Comparison of ENCODE assay signal across 15 cellular contexts in the genomic region with DNA sequence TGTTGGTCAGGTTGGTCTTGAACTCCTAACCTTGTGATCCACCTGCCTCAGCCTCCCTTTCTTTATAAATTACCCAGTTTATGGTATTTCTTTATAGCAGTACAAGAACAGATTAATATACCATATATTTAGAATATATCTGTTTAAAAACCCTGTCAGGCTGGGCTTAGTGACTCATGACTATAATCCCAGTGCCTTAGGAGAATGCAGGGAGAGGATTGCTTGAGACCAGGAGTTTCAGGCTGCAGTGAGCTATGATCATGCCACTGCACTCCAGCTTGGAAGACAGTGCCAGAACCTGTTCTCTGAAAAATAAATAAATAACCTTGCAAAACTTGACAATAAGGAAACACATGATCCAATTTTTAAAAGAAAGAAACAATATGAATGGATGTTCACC. TPM values are rescaled to one million over a fixed set of nuclear protein-coding genes. Genes with fewer than 3 reads are reported as not detected.
DNase-seq lines count a peak whose midpoint lies in the region; ATAC-seq and TF ChIP-seq lines count a peak whose summit lies in the region.
"Had no signal": no experiment of that assay in that cellular context is flagged by ENCODE, and none has a peak within 500 bp of the region (broad histone marks: within the 10 kb centered on the region; RNA-seq: fewer than 3 reads in every experiment).

No MANE protein-coding gene starts in this region.

- H3K9me3 Mint-ChIP-seq in HFFc6: no peaks in the 10 kb centered on the region
- H3K9me3 Mint-ChIP-seq in dendritic cell treated with granulocyte-macrophage colony-stimulating factor and Interleukin-4, amounts not matched to agents 40 ng/mL and 50 ng/mL, for 4 days: no peaks in the 10 kb centered on the region
- peaks cover 3% of the 10 kb centered on the region for H3K9me3 Mint-ChIP-seq in activated CD8-positive, alpha-beta memory T cell treated with anti-CD3 and anti-CD28 coated beads, Interleukin-2, amount 10 ng/mL, durations not matched to agents 7 days and 5 days (ENCODE audit: low read depth)

- no peaks in the 10 kb centered on the region for H3K4me1 Mint-ChIP-seq in HFFc6 (ENCODE audit: low read depth)
- peaks cover 7% of the 10 kb centered on the region for H3K4me1 Mint-ChIP-seq in dendritic cell treated with granulocyte-macrophage colony-stimulating factor and Interleukin-4, amounts not matched to agents 40 ng/mL and 50 ng/mL, for 4 days (ENCODE audit: low read depth)
- H3K4me1 Mint-ChIP-seq in activated CD8-positive, alpha-beta memory T cell treated with anti-CD3 and anti-CD28 coated beads, Interleukin-2, amount 10 ng/mL, durations not matched to agents 7 days and 5 days: no peaks in the 10 kb centered on the region
- H3K4me1 Mint-ChIP-seq: B cell had no signal

- H3K27ac Mint-ChIP-seq in HFFc6: no peak overlapping the region
- peak overlapping the region; percentile 32 for H3K27ac Mint-ChIP-seq in dendritic cell treated with granulocyte-macrophage colony-stimulating factor and Interleukin-4, amounts not matched to agents 40 ng/mL and 50 ng/mL, for 4 days
- no peak overlapping the region for H3K27ac Mint-ChIP-seq in activated CD8-positive, alpha-beta memory T cell treated with anti-CD3 and anti-CD28 coated beads, Interleukin-2, amount 10 ng/mL, durations not matched to agents 7 days and 5 days
- H3K27ac Mint-ChIP-seq: B cell; CD4-positive, alpha-beta T cell had no signal

- ATAC-seq in RWPE2 (ENCODE audit: low read depth): 0 out of 3 replicates have a peak, but pooled peaks have one; percentile 19
- no peak for ATAC-seq in activated CD8-positive, alpha-beta memory T cell treated with anti-CD3 and anti-CD28 coated beads, Interleukin-2, amount 10 ng/mL, durations not matched to agents 7 days and 5 days

- no peaks in the 10 kb centered on the region for H3K36me3 ChIP-seq in RWPE2 (ENCODE audit: low read depth)

- TF ChIP-seq CTCF in HFFc6 (IDR thresholded peaks at IDR 0.05) (no peak), RWPE2 (IDR thresholded peaks at IDR 0.05; ENCODE audit: poor library complexity, severe bottlenecking) (no peak)

- no peak overlapping the region for H3K4me3 Mint-ChIP-seq in HFFc6
- H3K4me3 Mint-ChIP-seq in dendritic cell treated with granulocyte-macrophage colony-stimulating factor and Interleukin-4, amounts not matched to agents 40 ng/mL and 50 ng/mL, for 4 days: no peak overlapping the region
- no peak overlapping the region for H3K4me3 Mint-ChIP-seq in activated CD8-positive, alpha-beta memory T cell treated with anti-CD3 and anti-CD28 coated beads, Interleukin-2, amount 10 ng/mL, durations not matched to agents 7 days and 5 days
- H3K4me3 Mint-ChIP-seq: B cell; CD4-positive, alpha-beta T cell had no signal

- no peaks in the 10 kb centered on the region for H3K9me3 ChIP-seq in RWPE2 (ENCODE audit: severe bottlenecking)

- H3K36me3 Mint-ChIP-seq in HFFc6 (ENCODE audit: low read depth): no peaks in the 10 kb centered on the region
- no peaks in the 10 kb centered on the region for H3K36me3 Mint-ChIP-seq in dendritic cell treated with granulocyte-macrophage colony-stimulating factor and Interleukin-4, amounts not matched to agents 40 ng/mL and 50 ng/mL, for 4 days (ENCODE audit: low read depth)
- H3K36me3 Mint-ChIP-seq in activated CD8-positive, alpha-beta memory T cell treated with anti-CD3 and anti-CD28 coated beads, Interleukin-2, amount 10 ng/mL, durations not matched to agents 7 days and 5 days: peaks cover 2% of the 10 kb centered on the region

- H3K27me3 Mint-ChIP-seq in HFFc6 (ENCODE audit: insufficient read depth): peaks cover 15% of the 10 kb centered on the region
- H3K27me3 Mint-ChIP-seq in dendritic cell treated with granulocyte-macrophage colony-stimulating factor and Interleukin-4, amounts not matched to agents 40 ng/mL and 50 ng/mL, for 4 days: no peaks in the 10 kb centered on the region
- H3K27me3 Mint-ChIP-seq in activated CD8-positive, alpha-beta memory T cell treated with anti-CD3 and anti-CD28 coated beads, Interleukin-2, amount 10 ng/mL, durations not matched to agents 7 days and 5 days: peaks cover 13% of the 10 kb centered on the region

- H3K27me3 ChIP-seq in RWPE2 (ENCODE audit: insufficient read depth, poor library complexity, severe bottlenecking): no peaks in the 10 kb centered on the region

- intact Hi-C loops in dendritic cell treated with granulocyte-macrophage colony-stimulating factor and Interleukin-4, amounts not matched to agents 40 ng/mL and 50 ng/mL, for 4 days (cut with micrococcal nuclease): no loop called here

- CTCF ChIA-PET in activated CD8-positive, alpha-beta memory T cell treated with anti-CD3 and anti-CD28 coated beads, Interleukin-2, amount 10 ng/mL, durations not matched to agents 7 days and 5 days (lab: Charles Lee): no interaction called here

- DNase-seq in HFFc6 (peak; percentile 4), RWPE2 (ENCODE audit: low spot score) (no peak), iris pigment epithelial cell (ENCODE audit: low read depth) (peak; percentile 73), NCI-H2171 (lab: John Stamatoyannopoulos, UW) (no peak), NK-92 (lab: John Stamatoyannopoulos, UW; ENCODE audit: unreplicated experiment) (no peak), LoVo (ENCODE audit: low spot score) (no peak)
- no peak for DNase-seq in activated CD8-positive, alpha-beta memory T cell treated with anti-CD3 and anti-CD28 coated beads, Interleukin-2, amount 10 ng/mL, durations not matched to agents 7 days and 5 days
- DNase-seq: ACHN; C1 segment of cervical spinal cord; Calu3; CD4-positive, alpha-beta T cell; DMS 273 treated with DMSO at 0.1 percent for 48 hours; GM23248 had no signal

- H3K4me1 ChIP-seq in RWPE2 (ENCODE audit: insufficient read depth, poor library complexity, severe bottlenecking): no peaks in the 10 kb centered on the region

- H3K27ac ChIP-seq in RWPE2 (ENCODE audit: poor library complexity, severe bottlenecking): no peak overlapping the region
- H3K27ac ChIP-seq: GM23248 had no signal

- no peak overlapping the region for H3K4me3 ChIP-seq in RWPE2 (ENCODE audit: severe bottlenecking)
- H3K4me3 ChIP-seq: GM23248 had no signal

RNA-seq across cellular contexts. Expression of a gene that starts 43.9 kb away (rescaled TPM):
- 1 to 10 TPM; 1.6 to 3.2 (median 2.6) TPM for total RNA-seq in HFFc6 (2021; fragmentation: NEBNext Ultra II Directional; extraction: Animal tissue kit (Norgen Biotek cat#: 25700))
- 10 to 100 TPM in 1 of 2 experiments, 1 to 10 TPM in 1; 8.7 to 10.0 TPM for total RNA-seq in activated CD8-positive, alpha-beta memory T cell treated with anti-CD3 and anti-CD28 coated beads, Interleukin-2, amount 10 ng/mL, durations not matched to agents 7 days and 5 days

Comparison
In these comparisons a context has a peak if more than half of its experiments do, and no peak if none do; other contexts are left out.
1. DNase-seq: peak in HFFc6 (single experiment) and iris pigment epithelial cell (single experiment); none in RWPE2 (single experiment), NCI-H2171 (single experiment), NK-92 (single experiment), activated CD8-positive, alpha-beta memory T cell treated with anti-CD3 and anti-CD28 coated beads, Interleukin-2, amount 10 ng/mL, durations not matched to agents 7 days and 5 days (single experiment) and LoVo (single experiment).